In the genomic region with DNA sequence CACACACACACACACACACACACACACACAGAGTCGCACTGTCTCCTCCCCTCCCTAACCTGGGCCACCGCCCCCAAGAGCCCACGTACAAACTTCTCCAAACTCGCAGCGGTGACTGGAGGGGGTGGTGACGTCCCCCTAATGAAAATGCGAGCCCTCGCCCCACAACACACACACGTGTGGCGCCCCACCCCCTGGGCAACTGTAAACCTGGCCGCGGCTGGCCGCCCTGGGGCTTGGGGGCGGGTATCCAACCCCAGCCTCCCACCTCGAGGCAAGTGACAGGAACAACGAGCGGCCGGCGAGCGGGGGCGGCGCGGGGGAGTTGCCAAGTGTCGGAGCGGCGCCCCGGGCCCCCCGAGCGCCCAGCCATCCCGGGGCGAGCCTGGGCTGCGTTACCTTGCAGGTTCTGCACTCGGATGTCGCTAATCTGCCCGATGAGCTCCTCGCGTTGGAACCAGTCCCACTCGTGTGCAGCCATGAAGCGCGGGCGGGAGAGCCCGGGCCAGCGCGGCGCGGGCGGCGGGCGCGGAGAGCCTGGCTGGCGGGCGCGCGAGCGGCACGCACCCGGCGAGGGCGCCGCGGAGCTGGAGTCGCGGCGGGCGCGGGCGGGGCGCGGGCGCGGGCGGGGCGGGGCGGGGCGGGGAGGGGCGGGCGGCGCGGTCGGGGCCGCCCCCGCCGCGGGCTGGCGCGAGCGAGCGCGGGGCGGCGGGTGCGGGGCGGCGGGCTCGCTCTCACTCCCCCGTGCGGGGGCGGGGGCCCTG, we compare ENCODE assay signal across 8 cellular contexts. TPM values are rescaled to one million over a fixed set of nuclear protein-coding genes. Genes with fewer than 3 reads are reported as not detected.
DNase-seq lines count a peak whose midpoint lies in the region; ATAC-seq and TF ChIP-seq lines count a peak whose summit lies in the region.

A gene with protein sequence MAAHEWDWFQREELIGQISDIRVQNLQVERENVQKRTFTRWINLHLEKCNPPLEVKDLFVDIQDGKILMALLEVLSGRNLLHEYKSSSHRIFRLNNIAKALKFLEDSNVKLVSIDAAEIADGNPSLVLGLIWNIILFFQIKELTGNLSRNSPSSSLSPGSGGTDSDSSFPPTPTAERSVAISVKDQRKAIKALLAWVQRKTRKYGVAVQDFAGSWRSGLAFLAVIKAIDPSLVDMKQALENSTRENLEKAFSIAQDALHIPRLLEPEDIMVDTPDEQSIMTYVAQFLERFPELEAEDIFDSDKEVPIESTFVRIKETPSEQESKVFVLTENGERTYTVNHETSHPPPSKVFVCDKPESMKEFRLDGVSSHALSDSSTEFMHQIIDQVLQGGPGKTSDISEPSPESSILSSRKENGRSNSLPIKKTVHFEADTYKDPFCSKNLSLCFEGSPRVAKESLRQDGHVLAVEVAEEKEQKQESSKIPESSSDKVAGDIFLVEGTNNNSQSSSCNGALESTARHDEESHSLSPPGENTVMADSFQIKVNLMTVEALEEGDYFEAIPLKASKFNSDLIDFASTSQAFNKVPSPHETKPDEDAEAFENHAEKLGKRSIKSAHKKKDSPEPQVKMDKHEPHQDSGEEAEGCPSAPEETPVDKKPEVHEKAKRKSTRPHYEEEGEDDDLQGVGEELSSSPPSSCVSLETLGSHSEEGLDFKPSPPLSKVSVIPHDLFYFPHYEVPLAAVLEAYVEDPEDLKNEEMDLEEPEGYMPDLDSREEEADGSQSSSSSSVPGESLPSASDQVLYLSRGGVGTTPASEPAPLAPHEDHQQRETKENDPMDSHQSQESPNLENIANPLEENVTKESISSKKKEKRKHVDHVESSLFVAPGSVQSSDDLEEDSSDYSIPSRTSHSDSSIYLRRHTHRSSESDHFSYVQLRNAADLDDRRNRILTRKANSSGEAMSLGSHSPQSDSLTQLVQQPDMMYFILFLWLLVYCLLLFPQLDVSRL (minus strand): TSS at position 597 of the 764 bp plus-strand sequence. CDS start 116 bp downstream, at position 481.

- no peak within 1 kb of the TSS for H3K27ac Mint-ChIP-seq in osteocyte (ENCODE audit: unreplicated experiment)

- H3K36me3 Mint-ChIP-seq in osteocyte (ENCODE audit: unreplicated experiment), result no peaks in the 10 kb centered on the region

- DNase-seq in COR-L47 (lab: John Stamatoyannopoulos, UW), result peak; percentile 77
- peak; percentile 34 to 86 for DNase-seq in NCI-H526 (lab: John Stamatoyannopoulos, UW)
- peak; percentile 72 for DNase-seq in activated effector memory CD4-positive, alpha-beta T cell treated with anti-CD3 and anti-CD28 coated beads, Interleukin-2, amount 50 U/mL, for 16 hours
- DNase-seq in glomerular visceral epithelial cell (ENCODE audit: extremely low spot score), result peak; percentile 47
- no peak for DNase-seq in osteocyte (ENCODE audit: extremely low spot score, unreplicated experiment)

- peak within 1 kb of the TSS; percentile 69 for H3K4me3 Mint-ChIP-seq in osteocyte (ENCODE audit: unreplicated experiment)

- H3K9me3 Mint-ChIP-seq in osteocyte (ENCODE audit: unreplicated experiment), result no peaks in the 10 kb centered on the region

- TF ChIP-seq CTCF in osteocyte (IDR thresholded peaks at IDR 0.05), result no peak

- H3K27me3 Mint-ChIP-seq in osteocyte (ENCODE audit: unreplicated experiment), result no peaks in the 10 kb centered on the region

- peak; percentile 43 for ATAC-seq in GM21360 (IDR thresholded peaks at IDR 0.05; ENCODE audit: unreplicated experiment)
- no peak for ATAC-seq in GM21619 (IDR thresholded peaks at IDR 0.05; ENCODE audit: unreplicated experiment)
- no peak for ATAC-seq in HG03135 (IDR thresholded peaks at IDR 0.05; ENCODE audit: unreplicated experiment)

- H3K4me1 Mint-ChIP-seq in osteocyte (ENCODE audit: unreplicated experiment), result peaks cover 37% of the 10 kb centered on the region

RNA-seq across cellular contexts. Expression of the gene that starts here (rescaled TPM):
- total RNA-seq in osteocyte, result 5.1 and 5.4 TPM in 2 replicates
